Comparison of ENCODE assay signal across 1 cellular context in genomic region chr18:69261436-69261835, GRCh38.
TF ChIP-seq lines count a peak whose summit lies in the region.

No MANE protein-coding gene starts in this region.

TF ChIP-seq in IMR-90, 13 proteins besides CTCF, POLR2A, EP300 and RAD21 (continued from another document):
- TF ChIP-seq BHLHE40 (IDR thresholded peaks at IDR 0.05; ENCODE audit: low read depth, low read length): no peak
- no peak for TF ChIP-seq ELK1 (IDR thresholded peaks at IDR 0.05; ENCODE audit: borderline replicate concordance, low read depth, low read length)
- TF ChIP-seq MAFK (IDR thresholded peaks at IDR 0.05; ENCODE audit: low read depth, low read length): no peak
- no peak for TF ChIP-seq FOS (IDR thresholded peaks at IDR 0.05; ENCODE audit: low read depth, low read length)
- TF ChIP-seq CHD1 (IDR thresholded peaks at IDR 0.05; ENCODE audit: low read depth, low read length): no peak
- TF ChIP-seq NFE2L2 (IDR thresholded peaks at IDR 0.05; ENCODE audit: low read depth, low read length): no peak
- no peak for TF ChIP-seq RFX5 (IDR thresholded peaks at IDR 0.05; ENCODE audit: low read depth, low read length)
- TF ChIP-seq CEBPB (IDR thresholded peaks at IDR 0.05; ENCODE audit: low read depth, low read length): no peak
- no peak for TF ChIP-seq MXI1 (IDR thresholded peaks at IDR 0.05; ENCODE audit: borderline replicate concordance, low read depth, low read length)
